In genomic region chr12:64431791-64432190, GRCh38 we compare ENCODE assay signal across 29 cellular contexts. TPM values are rescaled to one million over a fixed set of nuclear protein-coding genes. Genes with fewer than 3 reads are reported as not detected.
"Had no signal": no experiment of that assay in that cellular context is flagged by ENCODE, and none has a peak within 500 bp of the region (broad histone marks: within the 10 kb centered on the region; RNA-seq: fewer than 3 reads in every experiment).

No MANE protein-coding gene starts in this region.

- H3K4me3 ChIP-seq: colonic mucosa, esophagus muscularis mucosa, gastrocnemius medialis, left lung, neural progenitor cell, right atrium auricular region, stomach, thyroid gland, vagina had no signal

- H3K27me3 Mint-ChIP-seq: progenitor cell of endocrine pancreas had no signal

- H3K4me2 ChIP-seq: neural progenitor cell had no signal

- H2AFZ ChIP-seq: neural progenitor cell, parathyroid adenoma had no signal

- H3K9ac ChIP-seq: neural progenitor cell, parathyroid adenoma had no signal

- H3K4me3 Mint-ChIP-seq: natural killer cell; neural progenitor cell; stimulated activated effector memory CD8-positive, alpha-beta T cell treated with anti-CD3 and anti-CD28 coated beads, Interleukin-12 subunit alpha, Interleukin-12 subunit beta, amount 100 ng/mL, for 72 hours had no signal

- H3K79me2 ChIP-seq: parathyroid adenoma had no signal

- H3K9me3 Mint-ChIP-seq: natural killer cell; neural progenitor cell; stimulated activated effector memory CD8-positive, alpha-beta T cell treated with anti-CD3 and anti-CD28 coated beads, Interleukin-12 subunit alpha, Interleukin-12 subunit beta, amount 100 ng/mL, for 72 hours had no signal

- H3K4me1 ChIP-seq: colonic mucosa, esophagus muscularis mucosa, gastrocnemius medialis, left lung, neural progenitor cell, parathyroid adenoma, right atrium auricular region, thyroid gland, vagina had no signal

- H3K27me3 ChIP-seq: colonic mucosa, esophagus muscularis mucosa, gastrocnemius medialis, left lung, neural progenitor cell, right atrium auricular region, stomach, thyroid gland, vagina had no signal

- H3K27ac Mint-ChIP-seq: natural killer cell; neural progenitor cell; progenitor cell of endocrine pancreas; stimulated activated effector memory CD8-positive, alpha-beta T cell treated with anti-CD3 and anti-CD28 coated beads, Interleukin-12 subunit alpha, Interleukin-12 subunit beta, amount 100 ng/mL, for 72 hours had no signal

- H3K4me1 Mint-ChIP-seq: natural killer cell; neural progenitor cell; stimulated activated effector memory CD8-positive, alpha-beta T cell treated with anti-CD3 and anti-CD28 coated beads, Interleukin-12 subunit alpha, Interleukin-12 subunit beta, amount 100 ng/mL, for 72 hours had no signal

- H3K9me3 ChIP-seq: colonic mucosa, esophagus muscularis mucosa, gastrocnemius medialis, left lung, right atrium auricular region, stomach, thyroid gland, vagina had no signal

- DNase-seq: cerebellar nuclear complex; colonic mucosa; dermis blood vessel endothelial cell; effector memory CD4-positive, alpha-beta T cell; gastrocnemius medialis; head of caudate nucleus; left cardiac atrium; left lung; mesendoderm; natural killer cell; stimulated activated CD4-positive, alpha-beta T cell treated with anti-CD3 and anti-CD28 coated beads, Interleukin-2, amount 100 ng/mL, for 24 hours; stimulated activated CD4-positive, alpha-beta T cell treated with anti-CD3 and anti-CD28 coated beads, Interleukin-4, amount 100 ng/mL, for 24 hours; stimulated activated naive CD4-positive, alpha-beta T cell treated with Interleukin-2 at 50 U/mL for 16 hours; stomach; thyroid gland had no signal

- ATAC-seq: gastrocnemius medialis; left cardiac atrium; left lung; natural killer cell; sciatic nerve; stimulated activated effector memory CD8-positive, alpha-beta T cell treated with anti-CD3 and anti-CD28 coated beads, Interleukin-12 subunit alpha, Interleukin-12 subunit beta, amount 100 ng/mL, for 72 hours had no signal

- H3K27ac ChIP-seq: colonic mucosa, esophagus muscularis mucosa, gastrocnemius medialis, left lung, neural progenitor cell, parathyroid adenoma, right atrium auricular region, stomach, thyroid gland, vagina had no signal

RNA-seq across cellular contexts. Expression of gene C12orf56, which starts 41.2 kb away (rescaled TPM):
- total RNA-seq: endothelial cell of umbilical vein, gastrocnemius medialis, glomerular endothelial cell, left cardiac atrium, left lung, lung microvascular endothelial cell, myocyte, natural killer cell, right atrium auricular region, subcutaneous adipose tissue, thyroid gland, ureter had no signal
